8 cellular contexts compared by ENCODE assay signal in genomic region chr10:124719213-124719851, GRCh38. TPM values are rescaled to one million over a fixed set of nuclear protein-coding genes. Genes with fewer than 3 reads are reported as not detected.
DNase-seq lines count a peak whose midpoint lies in the region; ATAC-seq and TF ChIP-seq lines count a peak whose summit lies in the region.

No MANE protein-coding gene starts in this region.

- no peaks in the 10 kb centered on the region for H3K36me3 ChIP-seq in tibial artery

- H3K4me3 Mint-ChIP-seq in activated T-cell treated with anti-CD3 and anti-CD28 coated beads, Interleukin-2, amount 50 U/mL, for 4 hours: peak overlapping the region; percentile 72

- no peak for TF ChIP-seq CTCF in tibial artery (IDR thresholded peaks at IDR 0.05)

- peaks cover 0 to 32% (median 22%) of the 10 kb centered on the region in 4 donors for H3K4me1 ChIP-seq in tibial artery

- peaks cover 96% of the 10 kb centered on the region for H3K4me1 Mint-ChIP-seq in activated T-cell treated with anti-CD3 and anti-CD28 coated beads, Interleukin-2, amount 50 U/mL, for 4 hours (ENCODE audit: low read depth)

- H3K27me3 ChIP-seq in tibial artery: no peaks in the 10 kb centered on the region

- H3K36me3 Mint-ChIP-seq in activated T-cell treated with anti-CD3 and anti-CD28 coated beads, Interleukin-2, amount 50 U/mL, for 4 hours (ENCODE audit: insufficient read depth): peaks cover 7% of the 10 kb centered on the region

- intact Hi-C loops in tibial artery (cut with DNase I; ENCODE audit: low total_unique reads): no loop called here

- no peaks in the 10 kb centered on the region for H3K27me3 Mint-ChIP-seq in activated T-cell treated with anti-CD3 and anti-CD28 coated beads, Interleukin-2, amount 50 U/mL, for 4 hours (ENCODE audit: low read depth)

- H3K9me3 ChIP-seq in tibial artery: no peaks in the 10 kb centered on the region

- peak; percentile 41 for ATAC-seq in HG02588 (IDR thresholded peaks at IDR 0.05; ENCODE audit: unreplicated experiment)
- ATAC-seq in activated T-cell treated with anti-CD3 and anti-CD28 coated beads, Interleukin-2, amount 50 U/mL, for 4 hours: peak; percentile 28 to 29

- no peak overlapping the region for H3K27ac ChIP-seq in tibial artery

- no peaks in the 10 kb centered on the region for H3K9me3 Mint-ChIP-seq in activated T-cell treated with anti-CD3 and anti-CD28 coated beads, Interleukin-2, amount 50 U/mL, for 4 hours

- DNase-seq in NCI-H1436 (lab: John Stamatoyannopoulos, UW): peak; percentile 43
- no peak for DNase-seq in NCI-H1436 treated with DMSO at 0.1 percent for 48 hours (lab: John Stamatoyannopoulos, UW)
- DNase-seq in NCI-H1092 treated with DMSO at 0.1 percent for 48 hours (lab: John Stamatoyannopoulos, UW): peak; percentile 33
- DNase-seq in activated T-cell treated with anti-CD3 and anti-CD28 coated beads, Interleukin-2, amount 50 U/mL, for 4 hours: peak; percentile 55
- peak; percentile 52 for DNase-seq in fibroblast of gingiva (ENCODE audit: low read depth)
- DNase-seq in nucleus accumbens (lab: John Stamatoyannopoulos, UW): peak in 51 of 56 donors; percentile 23 to 89 (median 78)
- no peak for DNase-seq in tibial artery

- no peak overlapping the region for H3K4me3 ChIP-seq in tibial artery

RNA-seq across cellular contexts. Expression of gene FAM53B, which starts 24.8 kb away (rescaled TPM):
- 10 to 100 TPM; 12.9 to 19.2 (median 18.2) TPM for total RNA-seq in activated T-cell treated with anti-CD3 and anti-CD28 coated beads, Interleukin-2, amount 50 U/mL, for 4 hours

Comparison
In these comparisons a context has a peak if more than half of its experiments do, and no peak if none do; other contexts are left out.
1. DNase-seq: peak in NCI-H1436 (single experiment), NCI-H1092 treated with DMSO at 0.1 percent for 48 hours (single experiment), activated T-cell treated with anti-CD3 and anti-CD28 coated beads, Interleukin-2, amount 50 U/mL, for 4 hours (single experiment), fibroblast of gingiva (single experiment) and nucleus accumbens (51 of 56); none in NCI-H1436 treated with DMSO at 0.1 percent for 48 hours (single experiment) and tibial artery (0 of 2).